In the genomic region with DNA sequence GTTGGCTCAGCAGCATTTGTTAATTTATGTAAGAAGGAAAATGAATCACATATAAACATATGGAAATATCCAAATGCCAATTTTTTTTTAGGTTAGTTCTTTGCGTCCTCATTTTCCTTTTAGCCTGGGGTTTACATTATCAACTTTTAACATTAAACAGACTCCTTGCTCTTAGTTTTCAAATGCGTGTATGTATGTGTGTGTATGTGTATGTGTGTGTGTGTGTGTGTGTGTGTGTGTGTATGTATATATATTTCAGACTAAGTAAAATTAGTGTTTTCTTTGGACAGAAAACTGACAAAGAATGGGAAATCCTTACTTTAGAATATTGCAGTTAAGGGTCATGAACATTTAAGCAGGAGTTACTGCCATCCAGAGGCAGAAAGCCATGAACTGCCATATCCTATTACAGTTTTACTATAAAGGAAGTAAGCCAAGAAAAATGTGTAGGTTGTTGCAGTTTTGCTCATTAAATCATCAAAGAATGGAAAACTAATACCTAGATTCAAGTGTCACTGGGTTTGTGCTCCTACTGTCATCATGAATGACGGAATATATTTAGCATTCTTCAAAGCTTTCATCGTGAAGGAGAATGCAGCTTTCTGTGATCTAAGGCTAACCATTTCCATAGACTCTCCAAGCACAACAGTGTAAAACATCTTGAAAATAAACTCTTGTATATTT, we compare ENCODE assay signal across 12 cellular contexts.
A peak's percentile ranks its signal among the peaks of the same experiment; 100 is the strongest.
DNase-seq lines count a peak whose midpoint lies in the region; ATAC-seq and TF ChIP-seq lines count a peak whose summit lies in the region.
"Had no signal": no experiment of that assay in that cellular context is flagged by ENCODE, and none has a peak within 500 bp of the region (broad histone marks: within the 10 kb centered on the region; RNA-seq: fewer than 3 reads in every experiment).

No MANE protein-coding gene starts in this region.

- ATAC-seq in activated CD4-positive, alpha-beta T cell treated with anti-CD3 and anti-CD28 coated beads for 36 hours: peak; percentile 42
- ATAC-seq in lower lobe of right lung: no peak
- ATAC-seq: mucosa of descending colon had no signal

- H3K36me3 ChIP-seq in SK-N-MC (ENCODE audit: insufficient read depth, low read length) (peaks cover 12% of the 10 kb centered on the region), smooth muscle cell (ENCODE audit: low read depth) (no peaks in the 10 kb centered on the region), lower lobe of right lung (no peaks in the 10 kb centered on the region)

- H2AFZ ChIP-seq in smooth muscle cell (ENCODE audit: low read depth): peak overlapping the region; percentile 56

- POLR2A ChIA-PET in activated CD4-positive, alpha-beta T cell treated with anti-CD3 and anti-CD28 coated beads for 36 hours (lab: Charles Lee): no interaction called here

- no peaks in the 10 kb centered on the region for H3K36me3 Mint-ChIP-seq in activated CD4-positive, alpha-beta T cell treated with anti-CD3 and anti-CD28 coated beads for 36 hours (ENCODE audit: low read depth)

- DNase-seq in activated CD4-positive, alpha-beta T cell treated with anti-CD3 and anti-CD28 coated beads for 36 hours: no peak
- no peak for DNase-seq in activated CD4-positive, alpha-beta T cell treated with anti-CD3 and anti-CD28 coated beads, Interleukin-2, amount 50 U/mL, for 1 hour
- peak; percentile 85 for DNase-seq in SK-N-MC (ENCODE audit: low read depth, low spot score)
- DNase-seq in fibroblast of peridontal ligament (ENCODE audit: extremely low read depth): peak; percentile 39
- no peak for DNase-seq in smooth muscle cell (lab: John Stamatoyannopoulos, UW; ENCODE audit: unreplicated experiment)
- no peak for DNase-seq in lower lobe of right lung
- DNase-seq in NCI-H1092 (lab: John Stamatoyannopoulos, UW): no peak
- DNase-seq in stimulated activated CD4-positive, alpha-beta T cell treated with anti-CD3 and anti-CD28 coated beads, Interleukin-2, amount 100 ng/mL, for 24 hours: no peak
- DNase-seq: activated T-cell treated with anti-CD3 and anti-CD28 coated beads, Interleukin-2, amount 50 U/mL, for 1 hour; mucosa of descending colon; NCI-H524 treated with DMSO at 0.1 percent for 48 hours had no signal

- H3K9me3 Mint-ChIP-seq in activated CD4-positive, alpha-beta T cell treated with anti-CD3 and anti-CD28 coated beads for 36 hours (ENCODE audit: low read depth): no peaks in the 10 kb centered on the region

- peaks cover 8% of the 10 kb centered on the region for H3K27me3 Mint-ChIP-seq in activated CD4-positive, alpha-beta T cell treated with anti-CD3 and anti-CD28 coated beads for 36 hours

- H3K79me2 ChIP-seq in smooth muscle cell (ENCODE audit: low read depth): no peaks in the 10 kb centered on the region

- intact Hi-C loops in activated CD4-positive, alpha-beta T cell treated with anti-CD3 and anti-CD28 coated beads for 36 hours (cut with DNase I, micrococcal nuclease): loop anchor here (5.0 to 10.0 kb wide), 4 partner anchors 286 to 778 kb away; no protein-coding TSS in a partner anchor
- intact Hi-C loops in lower lobe of right lung (cut with DNase I): no loop called here

- no peaks in the 10 kb centered on the region for H3K4me1 Mint-ChIP-seq in activated CD4-positive, alpha-beta T cell treated with anti-CD3 and anti-CD28 coated beads for 36 hours

- WGBS in smooth muscle cell (ENCODE audit: low lambda C conversion rate): 48% methylated on average over 4 of the region's 4 CpGs

- H3K9ac ChIP-seq in SK-N-MC (ENCODE audit: insufficient read length): peak overlapping the region; percentile 80
- no peak overlapping the region for H3K9ac ChIP-seq in smooth muscle cell (ENCODE audit: low read depth)

- H3K4me1 ChIP-seq in smooth muscle cell (ENCODE audit: low read depth) (peaks cover 13% of the 10 kb centered on the region), lower lobe of right lung (no peaks in the 10 kb centered on the region)

- H3K4me2 ChIP-seq in smooth muscle cell: peak overlapping the region; percentile 70

- peak overlapping the region; percentile 61 for H3K4me3 ChIP-seq in SK-N-MC
- H3K4me3 ChIP-seq in smooth muscle cell: no peak overlapping the region
- H3K4me3 ChIP-seq in lower lobe of right lung: no peak overlapping the region
- H3K4me3 ChIP-seq: mucosa of descending colon had no signal

- H3K9me3 ChIP-seq in SK-N-MC (ENCODE audit: low read depth, low read length) (no peaks in the 10 kb centered on the region; the same call in 1 of the 2 replicates), smooth muscle cell (replicated peaks; ENCODE audit: low read depth) (no peaks in the 10 kb centered on the region), lower lobe of right lung (no peaks in the 10 kb centered on the region)
- H3K9me3 ChIP-seq: mucosa of descending colon had no signal

- H4K20me1 ChIP-seq in smooth muscle cell (ENCODE audit: low read depth): no peaks in the 10 kb centered on the region

- no peaks in the 10 kb centered on the region for H3F3A ChIP-seq in smooth muscle cell (ENCODE audit: low read depth)

- H3K27me3 ChIP-seq in smooth muscle cell (ENCODE audit: low read depth): no peaks in the 10 kb centered on the region
- no peaks in the 10 kb centered on the region for H3K27me3 ChIP-seq in lower lobe of right lung (ENCODE audit: low read depth)

- no peak overlapping the region for H3K4me3 Mint-ChIP-seq in activated CD4-positive, alpha-beta T cell treated with anti-CD3 and anti-CD28 coated beads for 36 hours
- H3K4me3 Mint-ChIP-seq: stimulated activated naive CD8-positive, alpha-beta T cell treated with anti-CD3 and anti-CD28 coated beads, Interleukin-15, Interleukin-2, amounts not matched to agents 100 ng/mL and 50 ng/mL, for 24 hours had no signal

- no peak overlapping the region for H3K27ac Mint-ChIP-seq in activated CD4-positive, alpha-beta T cell treated with anti-CD3 and anti-CD28 coated beads for 36 hours
- H3K27ac Mint-ChIP-seq: stimulated activated naive CD8-positive, alpha-beta T cell treated with anti-CD3 and anti-CD28 coated beads, Interleukin-15, Interleukin-2, amounts not matched to agents 100 ng/mL and 50 ng/mL, for 24 hours had no signal

- TF ChIP-seq CTCF in smooth muscle cell (IDR thresholded peaks at IDR 0.05; ENCODE audit: borderline replicate concordance, insufficient read depth, poor library complexity, severe bottlenecking) (peak; percentile 35), lower lobe of right lung (IDR thresholded peaks at IDR 0.05) (no peak)

- H3K27ac ChIP-seq in SK-N-MC: peak overlapping the region; percentile 99
- H3K27ac ChIP-seq in smooth muscle cell (ENCODE audit: low read depth): peak overlapping the region; percentile 5
- no peak overlapping the region for H3K27ac ChIP-seq in lower lobe of right lung

- CTCF ChIA-PET in activated CD4-positive, alpha-beta T cell treated with anti-CD3 and anti-CD28 coated beads for 36 hours (lab: Charles Lee): interaction anchor here (1.0 to 1.7 kb wide), 4 partner anchors 11 to 86 kb away, joined by 3 to 5 read pairs (median 4); no protein-coding TSS in a partner anchor

Comparison
In these comparisons a context has a peak if more than half of its experiments do, and no peak if none do; other contexts are left out.
1. DNase-seq: peak in SK-N-MC (single experiment) and fibroblast of peridontal ligament (single experiment); none in activated CD4-positive, alpha-beta T cell treated with anti-CD3 and anti-CD28 coated beads for 36 hours (single experiment), activated CD4-positive, alpha-beta T cell treated with anti-CD3 and anti-CD28 coated beads, Interleukin-2, amount 50 U/mL, for 1 hour (single experiment), smooth muscle cell (single experiment), lower lobe of right lung (single experiment), NCI-H1092 (single experiment) and stimulated activated CD4-positive, alpha-beta T cell treated with anti-CD3 and anti-CD28 coated beads, Interleukin-2, amount 100 ng/mL, for 24 hours (0 of 2).